8 cellular contexts compared by ENCODE assay signal in genomic region chr1:219416598-219417238, GRCh38.
DNase-seq lines count a peak whose midpoint lies in the region; ATAC-seq lines count a peak whose summit lies in the region.

No MANE protein-coding gene starts in this region.

- no peaks in the 10 kb centered on the region for H3K36me3 Mint-ChIP-seq in activated CD4-positive, alpha-beta T cell treated with anti-CD3 and anti-CD28 coated beads, Interleukin-2, amount 10 ng/mL, durations not matched to agents 7 days and 5 days (ENCODE audit: low read depth)

- H3K27me3 Mint-ChIP-seq in activated CD4-positive, alpha-beta T cell treated with anti-CD3 and anti-CD28 coated beads, Interleukin-2, amount 10 ng/mL, durations not matched to agents 7 days and 5 days = peaks cover 2% of the 10 kb centered on the region

- no peak overlapping the region for H3K27ac ChIP-seq in effector memory CD4-positive, alpha-beta T cell (ENCODE audit: insufficient read depth, low read length, poor library complexity, severe bottlenecking)

- H3K27ac Mint-ChIP-seq in activated CD4-positive, alpha-beta T cell treated with anti-CD3 and anti-CD28 coated beads, Interleukin-2, amount 10 ng/mL, durations not matched to agents 7 days and 5 days = no peak overlapping the region

- POLR2A ChIA-PET in activated CD4-positive, alpha-beta T cell treated with anti-CD3 and anti-CD28 coated beads, Interleukin-2, amount 10 ng/mL, durations not matched to agents 7 days and 5 days (lab: Charles Lee) = no interaction called here

- H3K4me1 ChIP-seq in effector memory CD4-positive, alpha-beta T cell (ENCODE audit: control insufficient read depth, insufficient read depth, low read length, poor library complexity, severe bottlenecking) = no peaks in the 10 kb centered on the region

- H3K4me3 ChIP-seq in effector memory CD4-positive, alpha-beta T cell (ENCODE audit: insufficient read depth, low read depth, low read length, poor library complexity, severe bottlenecking) = no peak overlapping the region

- no peaks in the 10 kb centered on the region for H3K36me3 ChIP-seq in effector memory CD4-positive, alpha-beta T cell (ENCODE audit: control insufficient read depth, insufficient read depth, low read length)

- no peaks in the 10 kb centered on the region for H3K27me3 ChIP-seq in effector memory CD4-positive, alpha-beta T cell (replicated peaks; ENCODE audit: control insufficient read depth, insufficient read depth, low read length, poor library complexity, severe bottlenecking)

- no peaks in the 10 kb centered on the region for H3K9me3 ChIP-seq in effector memory CD4-positive, alpha-beta T cell (ENCODE audit: control insufficient read depth, low read length)

- no peaks in the 10 kb centered on the region for H3K9me3 Mint-ChIP-seq in activated CD4-positive, alpha-beta T cell treated with anti-CD3 and anti-CD28 coated beads, Interleukin-2, amount 10 ng/mL, durations not matched to agents 7 days and 5 days

- DNase-seq in AML-193 (lab: John Stamatoyannopoulos, UW) (peak; percentile 26 to 49), NCI-H2196 treated with DMSO at 0.1 percent for 48 hours (lab: John Stamatoyannopoulos, UW; ENCODE audit: unreplicated experiment) (peak; percentile 6), midbrain (lab: John Stamatoyannopoulos, UW) (peak; percentile 46)
- peak; percentile 58 for DNase-seq in activated CD4-positive, alpha-beta T cell treated with anti-CD3 and anti-CD28 coated beads, Interleukin-2, amount 10 ng/mL, durations not matched to agents 7 days and 5 days
- DNase-seq in effector memory CD4-positive, alpha-beta T cell = peak in 2 of 3 donors; percentile 3 to 11
- peak; percentile 65 for DNase-seq in stimulated activated naive CD8-positive, alpha-beta T cell treated with anti-CD3 and anti-CD28 coated beads, Interleukin-15, Interleukin-2, amounts not matched to agents 100 U/mL and 50 U/mL, for 24 hours

- CTCF ChIA-PET in activated CD4-positive, alpha-beta T cell treated with anti-CD3 and anti-CD28 coated beads, Interleukin-2, amount 10 ng/mL, durations not matched to agents 7 days and 5 days (lab: Charles Lee) = no interaction called here

- ATAC-seq in GM18867 (IDR thresholded peaks at IDR 0.05; ENCODE audit: unreplicated experiment) = peak; percentile 96
- peak; percentile 90 for ATAC-seq in HG03060 (IDR thresholded peaks at IDR 0.05; ENCODE audit: low read depth, unreplicated experiment)
- peak; percentile 72 for ATAC-seq in stimulated activated naive CD8-positive, alpha-beta T cell treated with anti-CD3 and anti-CD28 coated beads, Interleukin-15, Interleukin-2, amounts not matched to agents 100 U/mL and 50 U/mL, for 24 hours

- no peak overlapping the region for H3K4me3 Mint-ChIP-seq in activated CD4-positive, alpha-beta T cell treated with anti-CD3 and anti-CD28 coated beads, Interleukin-2, amount 10 ng/mL, durations not matched to agents 7 days and 5 days

- no peaks in the 10 kb centered on the region for H3K4me1 Mint-ChIP-seq in activated CD4-positive, alpha-beta T cell treated with anti-CD3 and anti-CD28 coated beads, Interleukin-2, amount 10 ng/mL, durations not matched to agents 7 days and 5 days

Comparison
In these comparisons a context has a peak if more than half of its experiments do, and no peak if none do; other contexts are left out.
1. DNase-seq: peak in every context shown above with its lines; median percentile 65 in stimulated activated naive CD8-positive, alpha-beta T cell treated with anti-CD3 and anti-CD28 coated beads, Interleukin-15, Interleukin-2, amounts not matched to agents 100 U/mL and 50 U/mL, for 24 hours; 58 in activated CD4-positive, alpha-beta T cell treated with anti-CD3 and anti-CD28 coated beads, Interleukin-2, amount 10 ng/mL, durations not matched to agents 7 days and 5 days; 46 in midbrain; 38 in AML-193; 7 in effector memory CD4-positive, alpha-beta T cell; 6 in NCI-H2196 treated with DMSO at 0.1 percent for 48 hours.